ENCODE assay signal across 11 cellular contexts in the genomic region with DNA sequence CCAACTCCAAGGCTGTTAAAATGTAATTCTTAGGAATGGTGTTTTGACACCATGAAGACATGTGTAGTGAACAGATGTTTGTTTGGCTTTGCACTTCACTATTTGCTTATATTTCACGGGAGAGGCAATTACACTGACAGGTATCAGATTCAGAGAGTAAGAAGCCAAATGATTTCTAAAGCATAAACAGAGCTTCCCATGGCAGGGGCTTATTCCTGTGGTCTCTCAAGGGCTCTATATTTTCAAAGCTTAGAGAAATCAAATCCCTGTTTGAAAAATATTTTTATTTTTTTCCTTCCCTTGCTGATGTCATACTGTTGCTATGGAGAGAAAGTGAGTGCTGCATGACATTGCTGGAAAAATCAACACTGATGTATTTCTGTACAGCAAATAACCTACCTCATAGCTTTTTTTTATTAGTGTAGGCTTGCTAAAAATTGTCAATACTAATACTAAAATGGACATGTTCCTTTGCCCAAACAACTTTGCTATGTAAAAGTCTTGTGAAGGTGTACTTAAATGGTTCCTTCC.
DNase-seq lines count a peak whose midpoint lies in the region; ATAC-seq, FAIRE-seq and TF ChIP-seq lines count a peak whose summit lies in the region.
"Had no signal": no experiment of that assay in that cellular context is flagged by ENCODE, and none has a peak within 500 bp of the region (broad histone marks: within the 10 kb centered on the region; RNA-seq: fewer than 3 reads in every experiment).

No MANE protein-coding gene starts in this region.

- H3K27me3 ChIP-seq in AG04450 (ENCODE audit: control insufficient read depth, insufficient read depth, low read length): no peaks in the 10 kb centered on the region
- no peaks in the 10 kb centered on the region for H3K27me3 ChIP-seq in left ventricle myocardium inferior (ENCODE audit: low read depth)

- no peak for DNase-seq in AG04450 (ENCODE audit: low read depth, low spot score)
- DNase-seq in H54 (ENCODE audit: insufficient read length, low spot score): no peak
- peak; percentile 15 for DNase-seq in SK-MEL-5 (ENCODE audit: low read depth, low spot score)
- no peak for DNase-seq in left ventricle myocardium inferior
- DNase-seq in HPDE6-E6E7 (ENCODE audit: extremely low spot score): no peak
- no peak for DNase-seq in activated naive CD4-positive, alpha-beta T cell (lab: John Stamatoyannopoulos, UW)
- no peak for DNase-seq in SKM-1 (lab: John Stamatoyannopoulos, UW; ENCODE audit: unreplicated experiment)
- DNase-seq: activated CD4-positive, alpha-beta T cell treated with anti-CD3 and anti-CD28 coated beads, Interleukin-2, amount 50 U/mL, for 1 hour; stimulated activated naive CD4-positive, alpha-beta T cell had no signal

- TF ChIP-seq POLR2A in H54 (IDR thresholded peaks at IDR 0.05; ENCODE audit: low read depth, low read length): no peak

- peaks cover 35% of the 10 kb centered on the region for H3K4me1 ChIP-seq in left ventricle myocardium inferior

- ATAC-seq in HG03025 (IDR thresholded peaks at IDR 0.05; ENCODE audit: low FRiP score, unreplicated experiment): no peak

- POLR2A ChIA-PET in AG04450 (lab: Yijun Ruan, JAX): interaction anchor here (0.9 kb wide), 1 partner anchor 162 kb away, joined by 3 read pairs; a partner anchor contains a TSS

- peaks cover 33% of the 10 kb centered on the region for H3K36me3 ChIP-seq in left ventricle myocardium inferior

- CTCF ChIA-PET in AG04450 (lab: Charles Lee): interaction anchor here (1.7 to 2.5 kb wide), 2 partner anchors 13 to 277 kb away, joined by 9 read pairs; no protein-coding TSS in a partner anchor

- intact Hi-C loops in left ventricle myocardium inferior (cut with micrococcal nuclease): no loop called here

- TF ChIP-seq CTCF in AG04450 (IDR thresholded peaks at IDR 0.05; ENCODE audit: low read depth, low read length) (no peak), left ventricle myocardium inferior (IDR thresholded peaks at IDR 0.05; ENCODE audit: borderline replicate concordance) (no peak)

- in situ Hi-C loops in SK-MEL-5 (cut with HindIII; ENCODE audit: low pct_unique_long_range_greater_than_20kb, low sequenced_read_pairs): no loop called here

- no peak overlapping the region for H3K4me3 ChIP-seq in AG04450 (ENCODE audit: low read depth, low read length)
- no peak overlapping the region for H3K4me3 ChIP-seq in left ventricle myocardium inferior

- peak; percentile 72 for FAIRE-seq in H54 (lab: Jason Lieb, UNC)
- FAIRE-seq: G401.6 had no signal

- peak overlapping the region; percentile 25 for H3K27ac ChIP-seq in AG04450 (ENCODE audit: low read depth, low read length)
- peak overlapping the region; percentile 57 for H3K27ac ChIP-seq in left ventricle myocardium inferior (replicated peaks)

- H3K9me3 ChIP-seq in AG04450 (ENCODE audit: control insufficient read depth, insufficient read depth, low read length): no peaks in the 10 kb centered on the region
- H3K9me3 ChIP-seq in left ventricle myocardium inferior (replicated peaks): no peaks in the 10 kb centered on the region
